9 cellular contexts compared by ENCODE assay signal in genomic region chr2:2698182-2699116, GRCh38.
DNase-seq lines count a peak whose midpoint lies in the region; ATAC-seq, FAIRE-seq and TF ChIP-seq lines count a peak whose summit lies in the region.
"Had no signal": no experiment of that assay in that cellular context is flagged by ENCODE, and none has a peak within 500 bp of the region (broad histone marks: within the 10 kb centered on the region; RNA-seq: fewer than 3 reads in every experiment).

No MANE protein-coding gene starts in this region.

- peak overlapping the region; percentile 14 to 58 for H3K27ac Mint-ChIP-seq in activated naive CD4-positive, alpha-beta T cell treated with anti-CD3 and anti-CD28 coated beads, Interleukin-2, amount 50 U/mL, for 72 hours
- peak overlapping the region; percentile 66 for H3K27ac Mint-ChIP-seq in astrocyte (ENCODE audit: unreplicated experiment)

- H3K27me3 Mint-ChIP-seq in astrocyte (ENCODE audit: low read depth, unreplicated experiment): peaks cover 41% of the 10 kb centered on the region

- H3K9me3 ChIP-seq in astrocyte (ENCODE audit: insufficient read depth, low read depth, low read length) (no peaks in the 10 kb centered on the region), smooth muscle cell (replicated peaks; ENCODE audit: low read depth) (no peaks in the 10 kb centered on the region)

- peak in 1 of 2 donors; percentile 7 for DNase-seq in activated naive CD4-positive, alpha-beta T cell treated with anti-CD3 and anti-CD28 coated beads, Interleukin-2, amount 50 U/mL, for 72 hours (ENCODE audit: low spot score in 2 of 2)
- no peak for DNase-seq in activated naive CD4-positive, alpha-beta T cell (lab: John Stamatoyannopoulos, UW)
- DNase-seq in NCI-H1092 treated with DMSO at 0.1 percent for 48 hours (lab: John Stamatoyannopoulos, UW) (peak; percentile 39), astrocyte (ENCODE audit: low read depth) (no peak), smooth muscle cell (lab: John Stamatoyannopoulos, UW; ENCODE audit: unreplicated experiment) (no peak), dorsolateral prefrontal cortex (no peak)

- no peak overlapping the region for H3K4me3 Mint-ChIP-seq in astrocyte (ENCODE audit: unreplicated experiment)

- H3F3A ChIP-seq in smooth muscle cell (ENCODE audit: low read depth): no peaks in the 10 kb centered on the region

- H3K4me2 ChIP-seq in astrocyte (ENCODE audit: low read length): no peak overlapping the region
- no peak overlapping the region for H3K4me2 ChIP-seq in smooth muscle cell

- TF ChIP-seq CTCF in astrocyte (IDR thresholded peaks at IDR 0.05; ENCODE audit: insufficient read depth, low read depth, low read length) (no peak), smooth muscle cell (IDR thresholded peaks at IDR 0.05; ENCODE audit: borderline replicate concordance, insufficient read depth, poor library complexity, severe bottlenecking) (peak; percentile 50), dorsolateral prefrontal cortex (IDR thresholded peaks at IDR 0.05 in 54 of 56, conservative IDR thresholded peaks at IDR 0.05 in 2 of 56; ENCODE audit: low read depth in 1 of 56, partially characterized antibody in 56 of 56) (peak in 18 of 56 donors; percentile 8 to 34 (median 22))

- no peak overlapping the region for H2AFZ ChIP-seq in astrocyte (ENCODE audit: low read depth, low read length)
- H2AFZ ChIP-seq in smooth muscle cell (ENCODE audit: low read depth): no peak overlapping the region

- no peaks in the 10 kb centered on the region for H4K20me1 ChIP-seq in astrocyte (ENCODE audit: insufficient read depth, low read length)
- no peaks in the 10 kb centered on the region for H4K20me1 ChIP-seq in smooth muscle cell (ENCODE audit: low read depth)

- peaks cover 3% of the 10 kb centered on the region for H3K4me1 Mint-ChIP-seq in astrocyte (ENCODE audit: low read depth, unreplicated experiment)

- H3K4me3 ChIP-seq in astrocyte (ENCODE audit: insufficient read depth, low read depth, low read length) (no peak overlapping the region), smooth muscle cell (no peak overlapping the region), dorsolateral prefrontal cortex (no peak overlapping the region)

- ATAC-seq in activated naive CD4-positive, alpha-beta T cell treated with anti-CD3 and anti-CD28 coated beads, Interleukin-2, amount 50 U/mL, for 72 hours: peak in 1 of 2 donors; percentile 69
- ATAC-seq in HG03095 (IDR thresholded peaks at IDR 0.05; ENCODE audit: unreplicated experiment): no peak
- no peak for ATAC-seq in HG03354 (IDR thresholded peaks at IDR 0.05; ENCODE audit: poor library complexity, severe bottlenecking, unreplicated experiment)
- ATAC-seq: activated CD4-positive, CD25-positive, alpha-beta regulatory T cell treated with anti-CD3 and anti-CD28 coated beads, Interleukin-2, amount 50 U/mL, for 24 hours had no signal

- no peaks in the 10 kb centered on the region for H3K9me3 Mint-ChIP-seq in activated naive CD4-positive, alpha-beta T cell treated with anti-CD3 and anti-CD28 coated beads, Interleukin-2, amount 50 U/mL, for 72 hours
- peaks cover 6% of the 10 kb centered on the region for H3K9me3 Mint-ChIP-seq in astrocyte (ENCODE audit: unreplicated experiment)

- no peaks in the 10 kb centered on the region for H3K4me1 ChIP-seq in astrocyte (ENCODE audit: insufficient read depth, low read length)
- no peaks in the 10 kb centered on the region for H3K4me1 ChIP-seq in smooth muscle cell (ENCODE audit: low read depth)

- WGBS in smooth muscle cell (ENCODE audit: low lambda C conversion rate): 86% methylated on average over 23 of the region's 23 CpGs

- H3K27ac ChIP-seq in astrocyte (ENCODE audit: low read depth, low read length) (no peak overlapping the region), smooth muscle cell (ENCODE audit: low read depth) (no peak overlapping the region), dorsolateral prefrontal cortex (no peak overlapping the region)

- H3K27me3 ChIP-seq in astrocyte (ENCODE audit: insufficient read depth, low read length) (no peaks in the 10 kb centered on the region), smooth muscle cell (ENCODE audit: low read depth) (no peaks in the 10 kb centered on the region), dorsolateral prefrontal cortex (peaks cover 0 to 2% (median 0%) of the 10 kb centered on the region in 45 donors)

- intact Hi-C loops in dorsolateral prefrontal cortex (cut with DNase I): no loop called here

- H3K79me2 ChIP-seq in astrocyte (ENCODE audit: insufficient read depth, low read length) (no peaks in the 10 kb centered on the region), smooth muscle cell (ENCODE audit: low read depth) (no peaks in the 10 kb centered on the region)

- FAIRE-seq in astrocyte (lab: Jason Lieb, UNC): no peak

- H3K36me3 ChIP-seq in astrocyte (ENCODE audit: insufficient read depth, low read length): no peaks in the 10 kb centered on the region
- H3K36me3 ChIP-seq in smooth muscle cell (ENCODE audit: low read depth): no peaks in the 10 kb centered on the region

- no peaks in the 10 kb centered on the region for H3K36me3 Mint-ChIP-seq in activated naive CD4-positive, alpha-beta T cell treated with anti-CD3 and anti-CD28 coated beads, Interleukin-2, amount 50 U/mL, for 72 hours
- peaks cover 2% of the 10 kb centered on the region for H3K36me3 Mint-ChIP-seq in astrocyte (ENCODE audit: low read depth, unreplicated experiment)

- no peak overlapping the region for H3K9ac ChIP-seq in astrocyte (ENCODE audit: low read length)
- no peak overlapping the region for H3K9ac ChIP-seq in smooth muscle cell (ENCODE audit: low read depth)
